1 cellular context compared by ENCODE assay signal in genomic region chr10:122344741-122345258, GRCh38.
TF ChIP-seq lines count a peak whose summit lies in the region.

No MANE protein-coding gene starts in this region.

TF ChIP-seq in WTC11, 78 proteins besides CTCF, POLR2A, EP300 and RAD21 (continued from another document):
- TF ChIP-seq ZMAT4 (CRISPR knock-in tag; IDR thresholded peaks at IDR 0.05) = no peak
- TF ChIP-seq MLX (CRISPR knock-in tag; IDR thresholded peaks at IDR 0.05) = no peak
- no peak for TF ChIP-seq JAZF1 (CRISPR knock-in tag; IDR thresholded peaks at IDR 0.05)
- 0 out of 2 replicates have a peak, but pooled peaks have one; percentile 30 for TF ChIP-seq GABPB1 (CRISPR knock-in tag; IDR thresholded peaks at IDR 0.05)
- TF ChIP-seq GTF2I (CRISPR knock-in tag; conservative IDR thresholded peaks at IDR 0.05) = no peak
TF ChIP-seq in WTC11: peak in this region for 3.
